ENCODE assay signal across 1 cellular context in genomic region chr17:67280279-67280678, GRCh38.
TF ChIP-seq lines count a peak whose summit lies in the region.

No MANE protein-coding gene starts in this region.

TF ChIP-seq in liver, 16 proteins besides CTCF, POLR2A, EP300 and RAD21 (continued from another document):
- TF ChIP-seq REST (IDR thresholded peaks at IDR 0.05), result peak; percentile 87
TF ChIP-seq in liver: peak in this region for 15.
